ENCODE assay signal across 8 cellular contexts in genomic region chr19:7293795-7294570, GRCh38. TPM values are rescaled to one million over a fixed set of nuclear protein-coding genes. Genes with fewer than 3 reads are reported as not detected.
DNase-seq lines count a peak whose midpoint lies in the region; ATAC-seq and TF ChIP-seq lines count a peak whose summit lies in the region.

TSS of gene INSR (minus strand) at chr19:7294414. CDS start at chr19:7293891, 523 bp downstream.

- peak in 1 of 2 donors; percentile 50 for TF ChIP-seq RAD21 in liver (IDR thresholded peaks at IDR 0.05)

- no peaks in the 10 kb centered on the region for H3K9me3 ChIP-seq in liver (ENCODE audit: control insufficient read depth in 4 of 4, low read length in 3 of 4)

- H3K4me1 ChIP-seq in liver (ENCODE audit: control insufficient read depth in 4 of 4, insufficient read depth in 4 of 4, low read length in 3 of 4), result peaks cover 7 to 28% (median 19%) of the 10 kb centered on the region in 4 donors

- TF ChIP-seq CTCF in 22Rv1 (IDR thresholded peaks at IDR 0.05) (no peak), liver (IDR thresholded peaks at IDR 0.05; ENCODE audit: low read depth, low read length, missing input control) (no peak)

- peak; percentile 46 for ATAC-seq in GM18861 (IDR thresholded peaks at IDR 0.05; ENCODE audit: unreplicated experiment)
- ATAC-seq in HG03175 (IDR thresholded peaks at IDR 0.05; ENCODE audit: unreplicated experiment), result peak; percentile 69

- WGBS in liver, result 1% methylated on average over 108 of the region's 108 CpGs

- H3K36me3 ChIP-seq in liver (ENCODE audit: control insufficient read depth in 4 of 4, insufficient read depth in 3 of 4, low read depth in 1 of 4, low read length in 3 of 4), result no peaks in the 10 kb centered on the region

- H3K27ac ChIP-seq in 22Rv1 (peak within 1 kb of the TSS; percentile 52), liver (ENCODE audit: low read depth in 1 of 2, low read length in 2 of 2) (peak within 1 kb of the TSS; percentile 95)

- peak; percentile 50 for DNase-seq in NCI-H2227 treated with DMSO at 0.1 percent for 48 hours (lab: John Stamatoyannopoulos, UW)
- DNase-seq in activated CD4-positive, alpha-beta T cell treated with anti-CD3 and anti-CD28 coated beads for 48 hours, result peak; percentile 79
- DNase-seq in dermis microvascular lymphatic vessel endothelial cell (ENCODE audit: low read depth in 2 of 2), result peak; percentile 76 to 92
- DNase-seq in stimulated activated CD4-positive, alpha-beta T cell treated with anti-CD3 and anti-CD28 coated beads, Interleukin-2, amount 100 ng/mL, for 4 hours (ENCODE audit: low read depth), result peak; percentile 27

- H3K9ac ChIP-seq in liver (ENCODE audit: low read depth in 1 of 2, low read length in 2 of 2), result peak within 1 kb of the TSS; percentile 68 to 76

- H3K27me3 ChIP-seq in liver (ENCODE audit: control insufficient read depth in 4 of 4, insufficient read depth in 4 of 4, low read length in 3 of 4), result no peaks in the 10 kb centered on the region

- peak within 1 kb of the TSS; percentile 71 to 97 (median 79) for H3K4me3 ChIP-seq in liver (ENCODE audit: low read depth in 1 of 3, low read length in 3 of 3)

TF ChIP-seq in liver, 16 proteins besides CTCF, POLR2A, EP300 and RAD21:
- no peak for TF ChIP-seq NR2F2 (IDR thresholded peaks at IDR 0.05)
- TF ChIP-seq SP1 (IDR thresholded peaks at IDR 0.05), result peak; percentile 64
- TF ChIP-seq HNF4A (conservative IDR thresholded peaks at IDR 0.05), result peak; percentile 25 to 37
TF ChIP-seq in liver: peak in this region for 2.

RNA-seq across cellular contexts. Expression of gene INSR, which starts in this region (rescaled TPM):
- 38.3 and 65.6 TPM in 2 replicates for total RNA-seq in dermis microvascular lymphatic vessel endothelial cell
- total RNA-seq in liver, result 10 to 100 TPM; 68.5 to 97.5 TPM
- 10 to 100 TPM; 16.5 to 33.0 TPM for polyA plus RNA-seq in liver

Comparison
In these comparisons a context has a peak if more than half of its experiments do, and no peak if none do; other contexts are left out.
1. Peak in every context shown above with its lines: DNase-seq, ATAC-seq, H3K4me3 ChIP-seq and H3K27ac ChIP-seq.
2. DNase-seq: peak in every context shown above with its lines; median percentile 84 in dermis microvascular lymphatic vessel endothelial cell; 79 in activated CD4-positive, alpha-beta T cell treated with anti-CD3 and anti-CD28 coated beads for 48 hours; 50 in NCI-H2227 treated with DMSO at 0.1 percent for 48 hours; 27 in stimulated activated CD4-positive, alpha-beta T cell treated with anti-CD3 and anti-CD28 coated beads, Interleukin-2, amount 100 ng/mL, for 4 hours.